5 cellular contexts compared by ENCODE assay signal in genomic region chr1:16893796-16894195, GRCh38. TPM values are rescaled to one million over a fixed set of nuclear protein-coding genes. Genes with fewer than 3 reads are reported as not detected.
"Had no signal": no experiment of that assay in that cellular context is flagged by ENCODE, and none has a peak within 500 bp of the region (broad histone marks: within the 10 kb centered on the region; RNA-seq: fewer than 3 reads in every experiment).

No MANE protein-coding gene starts in this region.

RNA-seq across cellular contexts. Expression of gene RNU1-2, which starts 2.0 kb away (rescaled TPM):
- total RNA-seq: fibroblast of villous mesenchyme had no signal
- polyA plus RNA-seq: adipose tissue, cardiac muscle cell, esophagus, fibroblast of lung had no signal
